ENCODE assay signal across 8 cellular contexts in the genomic region with DNA sequence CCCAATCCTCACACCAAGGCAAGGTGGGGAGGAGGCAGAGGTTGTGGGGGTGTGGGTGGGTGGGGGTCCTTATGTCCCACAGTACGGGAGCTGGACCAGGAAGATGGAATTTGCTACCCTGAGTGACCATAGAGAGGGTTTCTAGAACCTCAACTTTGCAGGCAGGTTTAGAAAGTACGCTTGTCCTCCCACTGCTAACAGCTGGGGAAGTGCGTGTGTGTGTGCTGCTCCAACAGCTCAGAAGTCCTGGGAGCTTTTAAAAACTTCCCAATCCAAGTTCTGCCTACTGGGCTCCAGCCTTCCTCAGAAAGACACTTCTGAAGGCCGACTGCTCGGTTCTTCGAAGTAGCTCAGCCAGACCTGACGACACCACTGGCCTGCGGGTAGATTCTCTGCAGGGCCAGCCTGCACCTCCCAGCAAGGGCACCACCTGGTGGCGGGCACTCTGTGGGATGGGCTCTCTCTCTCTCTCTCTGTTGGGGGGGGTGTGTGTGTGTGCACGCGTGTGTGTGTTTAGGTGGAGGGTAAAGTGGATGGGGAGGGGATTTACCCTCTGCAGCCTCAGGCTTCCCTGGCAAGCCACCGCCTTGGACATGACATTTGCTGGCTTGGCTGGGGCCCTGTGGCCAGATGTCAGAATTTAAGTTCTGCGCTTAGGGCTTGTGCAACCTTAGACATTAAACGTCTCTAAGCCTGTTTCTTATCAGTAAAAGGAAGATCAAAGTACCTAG. TPM values are rescaled to one million over a fixed set of nuclear protein-coding genes. Genes with fewer than 3 reads are reported as not detected.
DNase-seq lines count a peak whose midpoint lies in the region; ATAC-seq, FAIRE-seq and TF ChIP-seq lines count a peak whose summit lies in the region.

No MANE protein-coding gene starts in this region.

- CTCF ChIA-PET in GM10248 (lab: Yijun Ruan, JAX), result interaction anchor here (0.6 to 8.0 kb wide), 12 partner anchors 10 to 869 kb away, joined by 3 to 149 read pairs (median 3); no protein-coding TSS in a partner anchor

- FAIRE-seq in bronchial epithelial cell (lab: Jason Lieb, UNC), result peak; percentile 98

- TF ChIP-seq CTCF in GM10248 (IDR thresholded peaks at IDR 0.05; ENCODE audit: control extremely low read depth, extremely low read depth, low read depth, missing control alignments) (peak; percentile 62), bronchial epithelial cell (IDR thresholded peaks at IDR 0.05; ENCODE audit: insufficient read depth, low read length, severe bottlenecking) (peak; percentile 97)

- DNase-seq in GM10248 (ENCODE audit: extremely low spot score) (peak; percentile 74), NCI-H1105 (lab: John Stamatoyannopoulos, UW) (peak; percentile 9), bronchial epithelial cell (ENCODE audit: low read depth) (peak; percentile 82), left lobe of liver (ENCODE audit: low spot score) (peak; percentile 82)
- DNase-seq in activated CD4-positive, CD25-positive, alpha-beta regulatory T cell treated with anti-CD3 and anti-CD28 coated beads, Interleukin-2, amount 50 U/mL, for 72 hours, result peak; percentile 76
- DNase-seq in stimulated activated CD4-positive, alpha-beta T cell treated with anti-CD3 and anti-CD28 coated beads, Interleukin-4, amount 100 ng/mL, for 4 hours, result peak; percentile 77 to 80

- no peak overlapping the region for H3K4me3 ChIP-seq in bronchial epithelial cell (ENCODE audit: low read depth, low read length)

- POLR2A ChIA-PET in GM10248 (lab: Yijun Ruan, JAX), result no interaction called here

- no peaks in the 10 kb centered on the region for H3K27me3 ChIP-seq in bronchial epithelial cell (ENCODE audit: control insufficient read depth, insufficient read depth, low read length)

- peak; percentile 100 for ATAC-seq in left lobe of liver
- ATAC-seq in HG02870 (IDR thresholded peaks at IDR 0.05; ENCODE audit: unreplicated experiment), result no peak
- ATAC-seq in GM21515 (IDR thresholded peaks at IDR 0.05; ENCODE audit: unreplicated experiment), result no peak

- no peaks in the 10 kb centered on the region for H3K36me3 ChIP-seq in bronchial epithelial cell (ENCODE audit: control insufficient read depth, insufficient read depth, low read length)

RNA-seq across cellular contexts. Expression of a gene that starts 15.6 kb away (rescaled TPM):
- total RNA-seq in bronchial epithelial cell (1.3 and 1.6 TPM in 2 replicates), left lobe of liver (1.1 TPM)

Comparison
In these comparisons a context has a peak if more than half of its experiments do, and no peak if none do; other contexts are left out.
1. DNase-seq: peak in every context shown above with its lines; median percentile 82 in bronchial epithelial cell; 82 in left lobe of liver; 78 in stimulated activated CD4-positive, alpha-beta T cell treated with anti-CD3 and anti-CD28 coated beads, Interleukin-4, amount 100 ng/mL, for 4 hours; 76 in activated CD4-positive, CD25-positive, alpha-beta regulatory T cell treated with anti-CD3 and anti-CD28 coated beads, Interleukin-2, amount 50 U/mL, for 72 hours; 74 in GM10248; 9 in NCI-H1105.